In genomic region chr20:16621435-16622141, GRCh38 we compare ENCODE assay signal across 24 cellular contexts.
"Had no signal": no experiment of that assay in that cellular context is flagged by ENCODE, and none has a peak within 500 bp of the region (broad histone marks: within the 10 kb centered on the region; RNA-seq: fewer than 3 reads in every experiment).

No MANE protein-coding gene starts in this region.

- H3K27ac ChIP-seq: breast epithelium, colonic mucosa, dorsolateral prefrontal cortex, esophagus muscularis mucosa, heart right ventricle, left lung, neutrophil, ovary, prostate gland, thyroid gland had no signal

- H3K27me3 Mint-ChIP-seq: activated CD4-positive, alpha-beta memory T cell treated with anti-CD3 and anti-CD28 coated beads for 36 hours; activated naive CD8-positive, alpha-beta T cell treated with anti-CD3 and anti-CD28 coated beads, Interleukin-2, amount 10 ng/mL, durations not matched to agents 7 days and 5 days; effector memory CD8-positive, alpha-beta T cell; stimulated activated naive CD8-positive, alpha-beta T cell treated with anti-CD3 and anti-CD28 coated beads, Interleukin-15, Interleukin-2, amounts not matched to agents 100 ng/mL and 50 ng/mL, for 24 hours; T-helper 17 cell had no signal

- ATAC-seq: effector memory CD8-positive, alpha-beta T cell; heart right ventricle; left lung; T-helper 17 cell had no signal

- H3K4me1 Mint-ChIP-seq: activated B cell treated with CpG ODN at 0.5 μM for 24 hours; activated naive CD8-positive, alpha-beta T cell treated with anti-CD3 and anti-CD28 coated beads, Interleukin-2, amount 10 ng/mL, durations not matched to agents 7 days and 5 days; T-helper 17 cell had no signal

- H3K4me1 ChIP-seq: breast epithelium, esophagus muscularis mucosa, heart right ventricle, left lung, prostate gland, thyroid gland had no signal

- H3K4me3 ChIP-seq: breast epithelium, colonic mucosa, dorsolateral prefrontal cortex, esophagus muscularis mucosa, heart right ventricle, left lung, ovary, prostate gland, thyroid gland had no signal

- H3K36me3 ChIP-seq: breast epithelium, colonic mucosa, esophagus muscularis mucosa, heart right ventricle, left lung, neutrophil, ovary, prostate gland, thyroid gland had no signal

- H3K4me3 Mint-ChIP-seq: activated B cell treated with CpG ODN at 0.5 μM for 24 hours; activated CD4-positive, alpha-beta memory T cell treated with anti-CD3 and anti-CD28 coated beads for 36 hours; activated naive CD8-positive, alpha-beta T cell treated with anti-CD3 and anti-CD28 coated beads, Interleukin-2, amount 10 ng/mL, durations not matched to agents 7 days and 5 days; effector memory CD8-positive, alpha-beta T cell; nephron; stimulated activated naive CD8-positive, alpha-beta T cell treated with anti-CD3 and anti-CD28 coated beads, Interleukin-15, Interleukin-2, amounts not matched to agents 100 ng/mL and 50 ng/mL, for 24 hours; T-helper 17 cell had no signal

- DNase-seq: activated B cell treated with CpG ODN at 0.5 μM for 24 hours; activated CD4-positive, alpha-beta memory T cell treated with anti-CD3 and anti-CD28 coated beads for 36 hours; activated CD4-positive, alpha-beta T cell treated with anti-CD3 and anti-CD28 coated beads for 4 hours; activated naive CD4-positive, alpha-beta T cell treated with Interleukin-2 at 50 U/mL for 16 hours; activated naive CD8-positive, alpha-beta T cell treated with anti-CD3 and anti-CD28 coated beads, Interleukin-2, amount 10 ng/mL, durations not matched to agents 7 days and 5 days; activated T-cell treated with anti-CD3 and anti-CD28 coated beads, Interleukin-2, amount 50 U/mL, for 48 hours; amniotic stem cell; colonic mucosa; dorsolateral prefrontal cortex; effector memory CD8-positive, alpha-beta T cell; heart right ventricle; left lung; ovary; stimulated activated CD4-positive, alpha-beta T cell treated with anti-CD3 and anti-CD28 coated beads, Interleukin-12 subunit alpha, Interleukin-12 subunit beta, amount 100 ng/mL, for 4 hours; stimulated activated CD4-positive, alpha-beta T cell treated with anti-CD3 and anti-CD28 coated beads, Interleukin-4, amount 100 ng/mL, for 4 hours; substantia nigra; T-helper 17 cell; thyroid gland had no signal

- H3K36me3 Mint-ChIP-seq: activated naive CD8-positive, alpha-beta T cell treated with anti-CD3 and anti-CD28 coated beads, Interleukin-2, amount 10 ng/mL, durations not matched to agents 7 days and 5 days had no signal

- H3K9me3 ChIP-seq: breast epithelium, colonic mucosa, ovary, prostate gland, thyroid gland had no signal

- H3K27me3 ChIP-seq: breast epithelium, colonic mucosa, dorsolateral prefrontal cortex, esophagus muscularis mucosa, heart right ventricle, left lung, neutrophil, ovary, thyroid gland had no signal

- H3K27ac Mint-ChIP-seq: activated B cell treated with CpG ODN at 0.5 μM for 24 hours; activated CD4-positive, alpha-beta memory T cell treated with anti-CD3 and anti-CD28 coated beads for 36 hours; activated naive CD8-positive, alpha-beta T cell treated with anti-CD3 and anti-CD28 coated beads, Interleukin-2, amount 10 ng/mL, durations not matched to agents 7 days and 5 days; effector memory CD8-positive, alpha-beta T cell; nephron; stimulated activated naive CD8-positive, alpha-beta T cell treated with anti-CD3 and anti-CD28 coated beads, Interleukin-15, Interleukin-2, amounts not matched to agents 100 ng/mL and 50 ng/mL, for 24 hours; T-helper 17 cell had no signal
